ENCODE assay signal across 14 cellular contexts in the genomic region with DNA sequence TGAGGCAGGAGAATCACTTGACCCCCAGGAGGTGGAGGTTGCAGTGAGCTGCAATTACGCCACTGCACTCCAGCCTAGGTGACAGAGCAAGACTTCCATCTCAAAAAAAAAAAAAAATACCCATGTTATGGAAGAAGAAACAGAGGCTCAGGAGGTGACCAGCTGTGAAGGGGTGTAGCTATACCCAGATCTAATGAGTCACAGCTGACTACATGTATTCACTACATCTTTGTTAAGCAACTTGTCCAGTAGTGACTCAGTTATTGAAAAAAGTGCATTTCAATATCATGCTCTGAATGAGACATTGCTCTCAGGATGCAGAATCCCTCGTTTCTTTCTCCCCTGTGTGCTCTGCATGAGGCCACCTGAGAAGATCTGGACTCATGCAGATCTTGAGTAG. TPM values are rescaled to one million over a fixed set of nuclear protein-coding genes. Genes with fewer than 3 reads are reported as not detected.
DNase-seq lines count a peak whose midpoint lies in the region; ATAC-seq and TF ChIP-seq lines count a peak whose summit lies in the region.
"Had no signal": no experiment of that assay in that cellular context is flagged by ENCODE, and none has a peak within 500 bp of the region (broad histone marks: within the 10 kb centered on the region; RNA-seq: fewer than 3 reads in every experiment).

No MANE protein-coding gene starts in this region.

- no peak overlapping the region for H3K23ac ChIP-seq in IMR-90 (ENCODE audit: low read depth, low read length)

- TF ChIP-seq RAD21 in IMR-90 (IDR thresholded peaks at IDR 0.05; ENCODE audit: low read length), result no peak

- no peak overlapping the region for H2BK15ac ChIP-seq in IMR-90 (ENCODE audit: low read depth, low read length)

- TF ChIP-seq POLR2A in IMR-90 (IDR thresholded peaks at IDR 0.05; ENCODE audit: low read depth, low read length), result no peak

- H3K18ac ChIP-seq in IMR-90 (ENCODE audit: low read depth, low read length), result no peak overlapping the region

- H3K4me3 ChIP-seq in IMR-90 (ENCODE audit: insufficient read depth, low read depth, low read length) (no peak overlapping the region), lung (no peak overlapping the region)
- H3K4me3 ChIP-seq: HAP-1, heart right ventricle, spleen had no signal

- TF ChIP-seq CTCF in IMR-90 (conservative IDR thresholded peaks at IDR 0.05; ENCODE audit: low read depth, low read length) (no peak), lung (IDR thresholded peaks at IDR 0.05; ENCODE audit: control extremely low read depth, extremely low read depth) (no peak)

- no peaks in the 10 kb centered on the region for H4K20me1 ChIP-seq in IMR-90 (ENCODE audit: insufficient read depth, low read length)

- peak; percentile 94 for ATAC-seq in IMR-90 (ENCODE audit: low read depth)
- ATAC-seq in lung (ENCODE audit: insufficient read depth, low FRiP score), result peak; percentile 39
- ATAC-seq in GM18519 (IDR thresholded peaks at IDR 0.05; ENCODE audit: low FRiP score, unreplicated experiment), result no peak
- ATAC-seq in T-helper 17 cell, result no peak

- no peak overlapping the region for H3K27ac ChIP-seq in IMR-90 (ENCODE audit: insufficient read depth, low read length)
- H3K27ac ChIP-seq in caudate nucleus (ENCODE audit: low read depth, low read length), result peak overlapping the region; percentile 36
- H3K27ac ChIP-seq in lung (ENCODE audit: low read depth in 1 of 2, low read length in 1 of 2), result no peak overlapping the region
- H3K27ac ChIP-seq: heart right ventricle, spleen had no signal

- no peak overlapping the region for H3K14ac ChIP-seq in IMR-90 (replicated peaks; ENCODE audit: low read depth, low read length)

- BruUV-seq in IMR-90 (replicated peaks; lab: Mats Ljungman, UMichigan), result no TSS peak

- no peak overlapping the region for H4K8ac ChIP-seq in IMR-90 (ENCODE audit: low read depth in 2 of 2, low read length in 2 of 2)

- intact Hi-C loops in IMR-90 (cut with micrococcal nuclease), result no loop called here

- H3K9me3 ChIP-seq in IMR-90 (ENCODE audit: control insufficient read depth, insufficient read depth, low read length) (no peaks in the 10 kb centered on the region), lung (ENCODE audit: control insufficient read depth in 2 of 2, insufficient read depth in 1 of 2, low read length in 1 of 2) (no peaks in the 10 kb centered on the region), T-helper 17 cell (ENCODE audit: control insufficient read depth, low read length, poor library complexity, severe bottlenecking) (no peaks in the 10 kb centered on the region)
- H3K9me3 ChIP-seq: HAP-1, heart right ventricle, spleen had no signal

- POLR2A ChIA-PET in IMR-90 (lab: Charles Lee; ENCODE audit: unreplicated experiment), result no interaction called here

- no peak overlapping the region for H4K91ac ChIP-seq in IMR-90 (ENCODE audit: insufficient read depth, low read depth, low read length)

- no peak overlapping the region for H2AK5ac ChIP-seq in IMR-90 (ENCODE audit: low read depth, low read length)

- H2BK20ac ChIP-seq in IMR-90 (ENCODE audit: low read depth, low read length), result no peak overlapping the region

- DNase-seq in ELR (ENCODE audit: low read depth) (peak; percentile 90), IMR-90 (peak; percentile 91), caudate nucleus (lab: John Stamatoyannopoulos, UW) (no peak), lung (ENCODE audit: low spot score) (no peak), NCI-H774 (lab: John Stamatoyannopoulos, UW) (no peak), DMS153 (lab: John Stamatoyannopoulos, UW) (no peak), T-helper 17 cell (no peak)
- DNase-seq: activated CD4-positive, alpha-beta memory T cell treated with anti-CD3 and anti-CD28 coated beads for 36 hours; amygdala; heart right ventricle; NCI-H2029 treated with DMSO at 0.1 percent for 48 hours; spleen had no signal

- H3K27ac Mint-ChIP-seq in T-helper 17 cell, result no peak overlapping the region
- H3K27ac Mint-ChIP-seq: activated CD4-positive, alpha-beta memory T cell treated with anti-CD3 and anti-CD28 coated beads for 36 hours had no signal

- no peaks in the 10 kb centered on the region for H3K79me1 ChIP-seq in IMR-90 (ENCODE audit: low read depth in 1 of 2, low read length in 2 of 2)

- peak overlapping the region; percentile 33 for H2AK9ac ChIP-seq in IMR-90 (replicated peaks; ENCODE audit: low read depth, low read length, poor library complexity)

- dilution Hi-C loops in IMR-90 (cut with HindIII; ENCODE audit: low sequenced_read_pairs, unreplicated experiment), result no loop called here

- no peaks in the 10 kb centered on the region for H3K9me1 ChIP-seq in IMR-90 (ENCODE audit: insufficient read depth, low read length)

- no peak overlapping the region for H3K4me2 ChIP-seq in IMR-90 (ENCODE audit: low read depth, low read length)

- H2AFZ ChIP-seq in IMR-90 (replicated peaks; ENCODE audit: low read length, poor library complexity), result peak overlapping the region; percentile 53

- CTCF ChIA-PET in IMR-90 (lab: Yijun Ruan, JAX), result interaction anchor here (0.7 to 1.1 kb wide), 2 partner anchors 15 to 33 kb away, joined by 4 to 7 read pairs; no protein-coding TSS in a partner anchor

- H3K9ac ChIP-seq in IMR-90 (ENCODE audit: low read depth, low read length), result no peak overlapping the region

- 0% methylated on average over 1 of the region's 2 CpGs; no CpG with 5 or more reads in 1 of the 2 experiments for WGBS in IMR-90 (ENCODE audit: extremely low coverage in 2 of 2, insufficient read length in 1 of 2), 2 experiments
- 72 to 87% methylated on average over 2 of the region's 2 CpGs for WGBS in lung, 2 donors

- H3K27me3 ChIP-seq in IMR-90 (ENCODE audit: control insufficient read depth, insufficient read depth, low read length) (no peaks in the 10 kb centered on the region), lung (ENCODE audit: control insufficient read depth, insufficient read depth) (no peaks in the 10 kb centered on the region)
- H3K27me3 ChIP-seq: heart right ventricle, spleen had no signal

- in situ Hi-C loops in IMR-90 (cut with MboI; ENCODE audit: low sequenced_read_pairs), result no loop called here

- peaks cover 29% of the 10 kb centered on the region for H3K27me3 Mint-ChIP-seq in T-helper 17 cell

- H3K36me3 ChIP-seq in IMR-90 (ENCODE audit: control insufficient read depth, insufficient read depth, low read length), result no peaks in the 10 kb centered on the region
- no peaks in the 10 kb centered on the region for H3K36me3 ChIP-seq in lung (ENCODE audit: control insufficient read depth in 2 of 2, insufficient read depth in 2 of 2, low read length in 2 of 2)
- H3K36me3 ChIP-seq: HAP-1, heart right ventricle, spleen had no signal

- peaks cover 7% of the 10 kb centered on the region for H3K36me3 Mint-ChIP-seq in T-helper 17 cell (ENCODE audit: low read depth)
- H3K36me3 Mint-ChIP-seq: activated CD4-positive, alpha-beta memory T cell treated with anti-CD3 and anti-CD28 coated beads for 36 hours had no signal

- H2BK120ac ChIP-seq in IMR-90 (ENCODE audit: low read depth, low read length), result peak overlapping the region; percentile 28; the same call in 1 of the 2 replicates

- no peaks in the 10 kb centered on the region for H3K4me1 Mint-ChIP-seq in T-helper 17 cell

- H3K56ac ChIP-seq in IMR-90 (ENCODE audit: extremely low read depth, insufficient read depth, low read length), result no peak overlapping the region

- no peak overlapping the region for H4K5ac ChIP-seq in IMR-90 (ENCODE audit: low read depth, low read length)

- H3K4me3 Mint-ChIP-seq in T-helper 17 cell, result no peak overlapping the region
- H3K4me3 Mint-ChIP-seq: activated CD4-positive, alpha-beta memory T cell treated with anti-CD3 and anti-CD28 coated beads for 36 hours had no signal

- H3K4me1 ChIP-seq in IMR-90 (ENCODE audit: control insufficient read depth, insufficient read depth, low read length) (peaks cover 2% of the 10 kb centered on the region; the same call in 1 of the 2 replicates), lung (ENCODE audit: control insufficient read depth in 2 of 2, insufficient read depth in 2 of 2, low read length in 2 of 2) (no peaks in the 10 kb centered on the region)
- H3K4me1 ChIP-seq: spleen had no signal

- H2BK5ac ChIP-seq in IMR-90 (ENCODE audit: low read depth, low read length, poor library complexity, severe bottlenecking), result no peak overlapping the region

- H3K4ac ChIP-seq in IMR-90 (ENCODE audit: low read depth, low read length), result no peak overlapping the region

TF ChIP-seq in IMR-90, 13 proteins besides CTCF, POLR2A, EP300 and RAD21:
- TF ChIP-seq RFX5 (IDR thresholded peaks at IDR 0.05; ENCODE audit: low read depth, low read length) (no peak), FOS (IDR thresholded peaks at IDR 0.05; ENCODE audit: low read depth, low read length) (peak; percentile 92), RCOR1 (IDR thresholded peaks at IDR 0.05; ENCODE audit: insufficient replicate concordance, low read length) (peak; percentile 60), CEBPB (IDR thresholded peaks at IDR 0.05; ENCODE audit: low read depth, low read length) (peak; percentile 95)

RNA-seq across cellular contexts. Expression of a gene that starts 16.1 kb away (rescaled TPM):
- total RNA-seq in IMR-90 (2012; rRNA removed) (86.4 and 110 TPM in 2 replicates), lung (10 to 100 TPM; 52.9 to 84.7 TPM), T-helper 17 cell (10 to 100 TPM; 25.6 to 34.8 TPM)
- polyA plus RNA-seq in IMR-90 (2012; rRNA removed) (34.2 and 43.8 TPM in 2 replicates), lung (10 to 100 TPM; 28.0 to 38.9 TPM)
- 9.1 and 12.6 TPM in 2 replicates for polyA plus RNA-seq in IMR-90 (2012; cell fraction: cytosol; rRNA removed)
- polyA plus RNA-seq in IMR-90 (2012; cell fraction: nucleus; rRNA removed; ENCODE audit: low replicate concordance), result 9.9 and 80.4 TPM in 2 replicates

Comparison
In these comparisons a context has a peak if more than half of its experiments do, and no peak if none do; other contexts are left out.
1. DNase-seq: peak in ELR (single experiment) and IMR-90 (single experiment); none in caudate nucleus (0 of 61), lung (single experiment), NCI-H774 (single experiment), DMS153 (single experiment) and T-helper 17 cell (0 of 3).
2. ATAC-seq: peak in IMR-90 (single experiment) and lung (single experiment); none in GM18519 (single experiment) and T-helper 17 cell (single experiment).